Comparison of ENCODE assay signal across 21 cellular contexts in genomic region chr6:143613749-143614148, GRCh38.
"Had no signal": no experiment of that assay in that cellular context is flagged by ENCODE, and none has a peak within 500 bp of the region (broad histone marks: within the 10 kb centered on the region; RNA-seq: fewer than 3 reads in every experiment).

No MANE protein-coding gene starts in this region.

- ATAC-seq: esophagus mucosa; gastroesophageal sphincter; left cardiac atrium; naive thymus-derived CD8-positive, alpha-beta T cell; pancreas; right cardiac atrium had no signal

- H3K36me3 ChIP-seq: colonic mucosa, gastroesophageal sphincter, pancreas, stomach had no signal

- H3K36me3 Mint-ChIP-seq: naive thymus-derived CD8-positive, alpha-beta T cell had no signal

- H3K27me3 ChIP-seq: colonic mucosa, gastroesophageal sphincter, pancreas, stomach had no signal

- H3K27ac Mint-ChIP-seq: naive thymus-derived CD8-positive, alpha-beta T cell; progenitor cell of endocrine pancreas had no signal

- DNase-seq: caudate nucleus; colonic mucosa; effector CD8-positive, alpha-beta T cell; glutamatergic neuron; kidney; left cardiac atrium; mammary epithelial cell; naive thymus-derived CD8-positive, alpha-beta T cell; nucleus accumbens; pancreas; right cardiac atrium; small intestine; stimulated activated CD4-positive, alpha-beta T cell treated with anti-CD3 and anti-CD28 coated beads, Interleukin-12 subunit alpha, Interleukin-12 subunit beta, amount 100 ng/mL, for 4 hours; stimulated activated naive CD4-positive, alpha-beta T cell; stomach; substantia nigra had no signal

- H3K4me1 Mint-ChIP-seq: neural crest cell had no signal

- H3K27ac ChIP-seq: colonic mucosa, gastroesophageal sphincter, pancreas, stomach had no signal

- FAIRE-seq: endometrium, kidney, pancreas, small intestine had no signal

- H3K9me3 ChIP-seq: colonic mucosa, gastroesophageal sphincter, pancreas, stomach had no signal

- H3K27me3 Mint-ChIP-seq: naive thymus-derived CD8-positive, alpha-beta T cell; progenitor cell of endocrine pancreas had no signal

- H3K4me1 ChIP-seq: colonic mucosa, pancreas had no signal

- H3K4me3 ChIP-seq: colonic mucosa, gastroesophageal sphincter, pancreas, stomach had no signal

- H3K9me3 Mint-ChIP-seq: naive thymus-derived CD8-positive, alpha-beta T cell had no signal

- H3K4me3 Mint-ChIP-seq: neural crest cell had no signal
